20 cellular contexts compared by ENCODE assay signal in the genomic region with DNA sequence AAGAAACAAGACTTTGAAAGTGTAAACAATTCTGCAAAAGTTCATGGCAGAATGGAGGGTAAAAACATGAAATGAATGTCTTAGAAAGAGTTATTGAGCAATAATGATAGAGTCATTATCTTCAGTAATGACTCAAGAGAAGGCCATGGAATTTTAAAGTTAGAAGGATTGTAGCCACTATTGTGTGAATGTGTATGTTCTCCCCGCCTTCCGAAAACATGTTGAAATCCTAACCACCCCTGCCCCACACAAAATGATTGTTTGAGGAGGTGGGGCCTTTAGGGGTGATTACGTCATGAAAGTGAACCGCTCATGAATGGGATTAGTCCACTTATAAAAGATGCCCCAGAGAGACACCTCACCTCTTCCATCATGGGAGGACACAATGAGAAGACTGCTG.
DNase-seq lines count a peak whose midpoint lies in the region; ATAC-seq, FAIRE-seq and TF ChIP-seq lines count a peak whose summit lies in the region.
"Had no signal": no experiment of that assay in that cellular context is flagged by ENCODE, and none has a peak within 500 bp of the region (broad histone marks: within the 10 kb centered on the region; RNA-seq: fewer than 3 reads in every experiment).

No MANE protein-coding gene starts in this region.

- intact Hi-C loops in IMR-90 (cut with micrococcal nuclease) = no loop called here

- no peak for FAIRE-seq in bronchial epithelial cell (lab: Jason Lieb, UNC)
- FAIRE-seq: A204.1, H1, RCC 7860 had no signal

- DNase-seq in AG20443 (ENCODE audit: low spot score) (peak; percentile 16), IMR-90 (peak; percentile 59), bronchial epithelial cell (ENCODE audit: low read depth) (peak; percentile 41), fibroblast of the aortic adventitia (ENCODE audit: low read depth) (peak; percentile 50), NCI-H128 (lab: John Stamatoyannopoulos, UW; ENCODE audit: unreplicated experiment) (no peak), kidney tubule cell (ENCODE audit: low spot score) (no peak)
- DNase-seq: C1 segment of cervical spinal cord, DND-41, HFFc6, NCI-H1105 treated with DMSO at 0.1 percent for 48 hours, NCI-H187 treated with DMSO at 0.1 percent for 48 hours, NCI-H446, NCI-H69, SHP77 had no signal

- no peak for TF ChIP-seq POLR2A in IMR-90 (IDR thresholded peaks at IDR 0.05; ENCODE audit: low read depth, low read length)

- H3K36me3 Mint-ChIP-seq in stimulated activated memory B cell treated with anti-CD40 and anti-IgM and Interleukin-4, amounts not matched to agents 10 μg/mL and 1 μg/mL and 100 μg/mL, for 72 hours = no peaks in the 10 kb centered on the region

- peaks cover 9% of the 10 kb centered on the region for H3K4me1 ChIP-seq in IMR-90 (ENCODE audit: control insufficient read depth, insufficient read depth, low read length)

- no peak overlapping the region for H3K4ac ChIP-seq in IMR-90 (ENCODE audit: low read depth, low read length)

- in situ Hi-C loops in IMR-90 (cut with MboI; ENCODE audit: low sequenced_read_pairs) = no loop called here

- peak overlapping the region; percentile 41 for H2BK5ac ChIP-seq in IMR-90 (ENCODE audit: low read depth, low read length, poor library complexity, severe bottlenecking)

- no peak for TF ChIP-seq RAD21 in IMR-90 (IDR thresholded peaks at IDR 0.05; ENCODE audit: low read length)

- WGBS in IMR-90 (ENCODE audit: extremely low coverage in 2 of 2, insufficient read length in 1 of 2), 2 experiments = no CpG with 5 or more reads among the region's 4 CpGs

- BruUV-seq in IMR-90 (replicated peaks; lab: Mats Ljungman, UMichigan) = no TSS peak

- H2AK9ac ChIP-seq in IMR-90 (replicated peaks; ENCODE audit: low read depth, low read length, poor library complexity) = no peak overlapping the region

- H2AFZ ChIP-seq in IMR-90 (replicated peaks; ENCODE audit: low read length, poor library complexity) = no peak overlapping the region

- H3K27me3 Mint-ChIP-seq in stimulated activated memory B cell treated with anti-CD40 and anti-IgM and Interleukin-4, amounts not matched to agents 10 μg/mL and 1 μg/mL and 100 μg/mL, for 72 hours = peaks cover 18% of the 10 kb centered on the region

- no peak overlapping the region for H2AK5ac ChIP-seq in IMR-90 (ENCODE audit: low read depth, low read length)

- H3K56ac ChIP-seq in IMR-90 (ENCODE audit: extremely low read depth, insufficient read depth, low read length) = no peak overlapping the region

- H3K9me3 Mint-ChIP-seq in stimulated activated memory B cell treated with anti-CD40 and anti-IgM and Interleukin-4, amounts not matched to agents 10 μg/mL and 1 μg/mL and 100 μg/mL, for 72 hours = no peaks in the 10 kb centered on the region
- H3K9me3 Mint-ChIP-seq: HFFc6 had no signal

- no peaks in the 10 kb centered on the region for H3K9me3 ChIP-seq in IMR-90 (ENCODE audit: control insufficient read depth, insufficient read depth, low read length)

- H3K18ac ChIP-seq in IMR-90 (ENCODE audit: low read depth, low read length) = peak overlapping the region; percentile 24; the same call in 1 of the 2 replicates

- no peaks in the 10 kb centered on the region for H3K4me1 Mint-ChIP-seq in stimulated activated memory B cell treated with anti-CD40 and anti-IgM and Interleukin-4, amounts not matched to agents 10 μg/mL and 1 μg/mL and 100 μg/mL, for 72 hours

- H3K9me1 ChIP-seq in IMR-90 (ENCODE audit: insufficient read depth, low read length) = no peaks in the 10 kb centered on the region

- peak; percentile 76 for ATAC-seq in IMR-90 (ENCODE audit: low read depth)
- ATAC-seq in GM21381 (IDR thresholded peaks at IDR 0.05; ENCODE audit: unreplicated experiment) = no peak
- no peak for ATAC-seq in stimulated activated memory B cell treated with anti-CD40 and anti-IgM and Interleukin-4, amounts not matched to agents 10 μg/mL and 1 μg/mL and 100 μg/mL, for 72 hours

- no peaks in the 10 kb centered on the region for H3K79me1 ChIP-seq in IMR-90 (ENCODE audit: low read depth in 1 of 2, low read length in 2 of 2)

- H3K9ac ChIP-seq in IMR-90 (ENCODE audit: low read depth, low read length) = no peak overlapping the region
- H3K9ac ChIP-seq: KMS-11 had no signal

- peak overlapping the region; percentile 6; the same call in 1 of the 2 replicates for H3K27ac ChIP-seq in IMR-90 (ENCODE audit: insufficient read depth, low read length)
- H3K27ac ChIP-seq: KMS-11 had no signal

- H2BK120ac ChIP-seq in IMR-90 (ENCODE audit: low read depth, low read length) = no peak overlapping the region

- H3K4me3 Mint-ChIP-seq in stimulated activated memory B cell treated with anti-CD40 and anti-IgM and Interleukin-4, amounts not matched to agents 10 μg/mL and 1 μg/mL and 100 μg/mL, for 72 hours = no peak overlapping the region
- H3K4me3 Mint-ChIP-seq: HFFc6 had no signal

- no peak overlapping the region for H4K91ac ChIP-seq in IMR-90 (ENCODE audit: insufficient read depth, low read depth, low read length)

- H3K14ac ChIP-seq in IMR-90 (replicated peaks; ENCODE audit: low read depth, low read length) = no peak overlapping the region

- no peak overlapping the region for H2BK20ac ChIP-seq in IMR-90 (ENCODE audit: low read depth, low read length)

- no peak overlapping the region for H3K23ac ChIP-seq in IMR-90 (ENCODE audit: low read depth, low read length)

- CTCF ChIA-PET in IMR-90 (lab: Yijun Ruan, JAX) = no interaction called here

- dilution Hi-C loops in IMR-90 (cut with HindIII; ENCODE audit: low sequenced_read_pairs, unreplicated experiment) = no loop called here

- H4K8ac ChIP-seq in IMR-90 (ENCODE audit: low read depth in 2 of 2, low read length in 2 of 2) = no peak overlapping the region

- H3K27me3 ChIP-seq in IMR-90 (ENCODE audit: control insufficient read depth, insufficient read depth, low read length) (no peaks in the 10 kb centered on the region), bronchial epithelial cell (ENCODE audit: control insufficient read depth, insufficient read depth, low read length) (no peaks in the 10 kb centered on the region)

- no peaks in the 10 kb centered on the region for H3K36me3 ChIP-seq in IMR-90 (ENCODE audit: control insufficient read depth, insufficient read depth, low read length)
- H3K36me3 ChIP-seq in bronchial epithelial cell (ENCODE audit: control insufficient read depth, insufficient read depth, low read length) = no peaks in the 10 kb centered on the region

- H2BK15ac ChIP-seq in IMR-90 (ENCODE audit: low read depth, low read length) = no peak overlapping the region

- POLR2A ChIA-PET in IMR-90 (lab: Charles Lee; ENCODE audit: unreplicated experiment) = no interaction called here

- H3K4me3 ChIP-seq in IMR-90 (ENCODE audit: insufficient read depth, low read depth, low read length) (no peak overlapping the region), bronchial epithelial cell (ENCODE audit: low read depth, low read length) (no peak overlapping the region), fibroblast of the aortic adventitia (ENCODE audit: low read depth, low read length) (no peak overlapping the region)

- no peak overlapping the region for H4K5ac ChIP-seq in IMR-90 (ENCODE audit: low read depth, low read length)

- no peak overlapping the region for H3K27ac Mint-ChIP-seq in stimulated activated memory B cell treated with anti-CD40 and anti-IgM and Interleukin-4, amounts not matched to agents 10 μg/mL and 1 μg/mL and 100 μg/mL, for 72 hours
- H3K27ac Mint-ChIP-seq: HFFc6 had no signal

- no peak for TF ChIP-seq CTCF in IMR-90 (conservative IDR thresholded peaks at IDR 0.05; ENCODE audit: low read depth, low read length)
- TF ChIP-seq CTCF in bronchial epithelial cell (IDR thresholded peaks at IDR 0.05; ENCODE audit: insufficient read depth, low read length, severe bottlenecking) = no peak
- no peak for TF ChIP-seq CTCF in fibroblast of the aortic adventitia (IDR thresholded peaks at IDR 0.05; ENCODE audit: insufficient read depth, low read length)

- H3K4me2 ChIP-seq in IMR-90 (ENCODE audit: low read depth, low read length) = no peak overlapping the region
- H3K4me2 ChIP-seq: KMS-11 had no signal

- H4K20me1 ChIP-seq in IMR-90 (ENCODE audit: insufficient read depth, low read length) = no peaks in the 10 kb centered on the region

TF ChIP-seq in IMR-90, 13 proteins besides CTCF, POLR2A, EP300 and RAD21:
- TF ChIP-seq CEBPB (IDR thresholded peaks at IDR 0.05; ENCODE audit: low read depth, low read length) (peak; percentile 97), MXI1 (IDR thresholded peaks at IDR 0.05; ENCODE audit: borderline replicate concordance, low read depth, low read length) (no peak)

Comparison
In these comparisons a context has a peak if more than half of its experiments do, and no peak if none do; other contexts are left out.
1. DNase-seq: peak in AG20443 (single experiment), IMR-90 (single experiment), bronchial epithelial cell (single experiment) and fibroblast of the aortic adventitia (single experiment); none in NCI-H128 (single experiment) and kidney tubule cell (single experiment).